23 cellular contexts compared by ENCODE assay signal in the genomic region with DNA sequence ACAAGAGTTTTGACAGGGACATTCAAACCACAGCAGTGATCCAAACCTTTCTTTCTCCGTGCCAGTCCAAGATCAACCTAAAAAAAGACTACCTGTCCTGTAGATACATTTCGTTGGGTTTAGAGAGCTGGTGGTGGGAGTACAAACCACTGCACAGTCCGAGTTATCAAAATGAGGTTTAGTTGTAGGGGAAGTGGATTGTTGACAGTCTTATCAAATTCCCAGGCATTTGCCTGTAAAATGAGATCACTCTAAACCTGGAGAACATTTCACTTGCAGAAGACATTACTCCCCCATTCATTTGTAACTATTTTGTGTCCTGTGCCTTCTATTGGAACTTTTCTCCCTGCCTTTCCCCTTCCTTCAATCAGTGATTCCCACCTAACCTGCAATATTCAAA.
"Had no signal": no experiment of that assay in that cellular context is flagged by ENCODE, and none has a peak within 500 bp of the region (broad histone marks: within the 10 kb centered on the region; RNA-seq: fewer than 3 reads in every experiment).

No MANE protein-coding gene starts in this region.

- H3K9me3 Mint-ChIP-seq: dendritic cell treated with granulocyte-macrophage colony-stimulating factor and Interleukin-4, amounts not matched to agents 40 ng/mL and 50 ng/mL, for 4 days; effector memory CD8-positive, alpha-beta T cell; natural killer cell treated with Interleukin-12 subunit alpha and Interleukin-12 subunit beta and Interleukin-15 and Interleukin-18, amount 100 ng/mL, for 72 hours; stimulated activated naive CD8-positive, alpha-beta T cell treated with anti-CD3 and anti-CD28 coated beads, Interleukin-15, Interleukin-2, amounts not matched to agents 100 ng/mL and 50 ng/mL, for 24 hours had no signal

- H3K36me3 Mint-ChIP-seq: mesothelial cell of epicardium; natural killer cell treated with Interleukin-12 subunit alpha and Interleukin-12 subunit beta and Interleukin-15 and Interleukin-18, amount 100 ng/mL, for 72 hours; stimulated activated naive B cell treated with anti-CD40 and anti-IgM and Interleukin-4, amounts not matched to agents 10 μg/mL and 1 μg/mL and 100 μg/mL, for 72 hours had no signal

- H3K27me3 Mint-ChIP-seq: dendritic cell treated with granulocyte-macrophage colony-stimulating factor and Interleukin-4, amounts not matched to agents 40 ng/mL and 50 ng/mL, for 4 days; stimulated activated naive B cell treated with anti-CD40 and anti-IgM and Interleukin-4, amounts not matched to agents 10 μg/mL and 1 μg/mL and 100 μg/mL, for 72 hours; stimulated activated naive CD8-positive, alpha-beta T cell treated with anti-CD3 and anti-CD28 coated beads, Interleukin-15, Interleukin-2, amounts not matched to agents 100 ng/mL and 50 ng/mL, for 24 hours had no signal

- DNase-seq: colonic mucosa; effector memory CD8-positive, alpha-beta T cell; foreskin fibroblast; gastrocnemius medialis; head of caudate nucleus; kidney; mesenchymal stem cell; mucosa of descending colon; naive B cell; occipital lobe; pancreas; right lobe of liver; small intestine; stimulated activated CD4-positive, alpha-beta T cell treated with anti-CD3 and anti-CD28 coated beads, Interleukin-15, amount 100 ng/mL, for 24 hours; stimulated activated CD4-positive, alpha-beta T cell treated with anti-CD3 and anti-CD28 coated beads, Interleukin-2, amount 100 ng/mL, for 48 hours; stimulated activated naive B cell treated with anti-CD40 and anti-IgM and Interleukin-4, amounts not matched to agents 10 μg/mL and 1 μg/mL and 100 μg/mL, for 72 hours; upper lobe of right lung; uterus had no signal

- ATAC-seq: effector memory CD8-positive, alpha-beta T cell; esophagus mucosa; gastrocnemius medialis; mucosa of descending colon; natural killer cell treated with Interleukin-12 subunit alpha and Interleukin-12 subunit beta and Interleukin-15 and Interleukin-18, amount 100 ng/mL, for 72 hours; pancreas; stimulated activated naive B cell treated with anti-CD40 and anti-IgM and Interleukin-4, amounts not matched to agents 10 μg/mL and 1 μg/mL and 100 μg/mL, for 72 hours; upper lobe of right lung had no signal

- H3K27ac Mint-ChIP-seq: dendritic cell treated with granulocyte-macrophage colony-stimulating factor and Interleukin-4, amounts not matched to agents 40 ng/mL and 50 ng/mL, for 4 days; effector memory CD8-positive, alpha-beta T cell; mesothelial cell of epicardium; natural killer cell treated with Interleukin-12 subunit alpha and Interleukin-12 subunit beta and Interleukin-15 and Interleukin-18, amount 100 ng/mL, for 72 hours; stimulated activated naive B cell treated with anti-CD40 and anti-IgM and Interleukin-4, amounts not matched to agents 10 μg/mL and 1 μg/mL and 100 μg/mL, for 72 hours; stimulated activated naive CD8-positive, alpha-beta T cell treated with anti-CD3 and anti-CD28 coated beads, Interleukin-15, Interleukin-2, amounts not matched to agents 100 ng/mL and 50 ng/mL, for 24 hours had no signal

- H3K4me3 Mint-ChIP-seq: dendritic cell treated with granulocyte-macrophage colony-stimulating factor and Interleukin-4, amounts not matched to agents 40 ng/mL and 50 ng/mL, for 4 days; effector memory CD8-positive, alpha-beta T cell; mesothelial cell of epicardium; natural killer cell treated with Interleukin-12 subunit alpha and Interleukin-12 subunit beta and Interleukin-15 and Interleukin-18, amount 100 ng/mL, for 72 hours; stimulated activated naive B cell treated with anti-CD40 and anti-IgM and Interleukin-4, amounts not matched to agents 10 μg/mL and 1 μg/mL and 100 μg/mL, for 72 hours; stimulated activated naive CD8-positive, alpha-beta T cell treated with anti-CD3 and anti-CD28 coated beads, Interleukin-15, Interleukin-2, amounts not matched to agents 100 ng/mL and 50 ng/mL, for 24 hours had no signal
